Comparison of ENCODE assay signal across 20 cellular contexts in the genomic region with DNA sequence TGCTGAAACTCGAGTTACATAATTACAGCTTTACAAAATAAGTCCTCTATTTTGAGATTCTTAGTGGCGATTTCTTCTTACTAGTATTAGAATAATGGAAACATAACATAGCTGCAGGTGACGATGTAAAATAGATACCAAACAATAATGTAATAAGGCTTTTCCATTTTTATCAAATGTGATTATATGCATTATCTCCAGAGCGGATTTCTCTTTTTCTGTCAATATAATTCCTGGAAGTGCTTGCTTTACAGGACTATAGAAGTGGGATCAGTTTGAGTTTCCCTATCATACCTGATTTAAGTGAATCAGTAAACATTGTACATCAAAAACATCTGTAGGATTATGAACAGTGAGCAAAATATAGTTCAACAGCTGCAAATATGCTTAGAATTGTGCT.
"Had no signal": no experiment of that assay in that cellular context is flagged by ENCODE, and none has a peak within 500 bp of the region (broad histone marks: within the 10 kb centered on the region; RNA-seq: fewer than 3 reads in every experiment).

No MANE protein-coding gene starts in this region.

- DNase-seq: colonic mucosa; cortex of kidney; effector CD4-positive, alpha-beta T cell; effector memory CD4-positive, alpha-beta T cell; esophagus squamous epithelium; foreskin melanocyte; gastrocnemius medialis; glutamatergic neuron; head of caudate nucleus; heart right ventricle; hippocampal formation; left cardiac atrium; left lung; left ventricle myocardium superior; lower lobe of right lung; mesenchymal stem cell; mucosa of descending colon; naive B cell had no signal

- H3K36me3 Mint-ChIP-seq: mesothelial cell of epicardium, naive B cell had no signal

- H3K4me3 Mint-ChIP-seq: dendritic cell treated with granulocyte-macrophage colony-stimulating factor and Interleukin-4, amounts not matched to agents 40 ng/mL and 50 ng/mL, for 4 days; mesothelial cell of epicardium; naive B cell had no signal

- H3K27me3 Mint-ChIP-seq: dendritic cell treated with granulocyte-macrophage colony-stimulating factor and Interleukin-4, amounts not matched to agents 40 ng/mL and 50 ng/mL, for 4 days; naive B cell had no signal

- ATAC-seq: gastrocnemius medialis, heart right ventricle, left cardiac atrium, left lung, left ventricle myocardium superior, lower lobe of right lung, mucosa of descending colon had no signal

- H3K27ac Mint-ChIP-seq: dendritic cell treated with granulocyte-macrophage colony-stimulating factor and Interleukin-4, amounts not matched to agents 40 ng/mL and 50 ng/mL, for 4 days; mesothelial cell of epicardium had no signal

- H3K4me1 Mint-ChIP-seq: mesothelial cell of epicardium had no signal

- H3K9me3 Mint-ChIP-seq: dendritic cell treated with granulocyte-macrophage colony-stimulating factor and Interleukin-4, amounts not matched to agents 40 ng/mL and 50 ng/mL, for 4 days; mesothelial cell of epicardium; naive B cell had no signal
